9 cellular contexts compared by ENCODE assay signal in the genomic region with DNA sequence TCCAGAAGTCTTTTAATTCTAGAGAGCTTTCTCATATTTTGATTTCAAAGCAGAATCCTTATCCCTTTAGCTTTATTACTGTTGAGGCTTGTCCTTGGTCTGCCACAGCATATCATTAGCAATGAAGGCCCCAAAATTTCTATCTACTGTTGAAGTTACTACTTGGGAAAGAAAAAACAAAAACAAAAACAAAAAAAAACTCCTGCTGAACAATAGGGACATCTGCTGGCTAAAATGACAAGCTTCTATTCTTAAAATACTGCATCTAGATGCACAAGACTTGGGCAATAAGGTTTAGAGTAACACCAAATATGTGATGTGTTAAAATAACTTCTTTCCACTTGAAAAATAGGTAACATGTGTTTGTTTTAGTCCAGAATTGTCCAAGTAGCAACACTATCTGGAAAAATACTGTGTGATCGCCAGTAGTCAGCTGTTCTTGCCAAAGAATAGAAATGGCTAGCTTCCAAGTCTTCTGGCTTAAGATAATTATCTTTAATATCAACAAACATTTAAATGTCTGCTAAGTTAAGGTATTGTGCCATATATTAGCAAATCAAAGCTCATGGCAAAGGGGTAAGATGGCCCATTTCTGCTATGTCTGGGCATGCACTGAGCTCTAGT. TPM values are rescaled to one million over a fixed set of nuclear protein-coding genes. Genes with fewer than 3 reads are reported as not detected.
DNase-seq lines count a peak whose midpoint lies in the region; ATAC-seq and TF ChIP-seq lines count a peak whose summit lies in the region.
"Had no signal": no experiment of that assay in that cellular context is flagged by ENCODE, and none has a peak within 500 bp of the region (broad histone marks: within the 10 kb centered on the region; RNA-seq: fewer than 3 reads in every experiment).

No MANE protein-coding gene starts in this region.

- no peaks in the 10 kb centered on the region for H4K20me1 ChIP-seq in GM23338 (replicated peaks; ENCODE audit: insufficient read depth)

- ATAC-seq in CD4-positive, CD25-positive, alpha-beta regulatory T cell (ENCODE audit: low read depth in 2 of 2), result no peak
- ATAC-seq in GM23338, result no peak
- ATAC-seq in Right ventricle myocardium superior (ENCODE audit: poor library complexity), result no peak

- H3K27me3 ChIP-seq in CD4-positive, CD25-positive, alpha-beta regulatory T cell (ENCODE audit: control insufficient read depth, insufficient read depth, low read length), result peaks cover 2% of the 10 kb centered on the region
- H3K27me3 ChIP-seq in GM23338 (ENCODE audit: insufficient read depth), result no peaks in the 10 kb centered on the region

- peaks cover 11% of the 10 kb centered on the region for H3K4me1 ChIP-seq in CD4-positive, CD25-positive, alpha-beta regulatory T cell (ENCODE audit: control insufficient read depth, insufficient read depth, low read length, poor library complexity, severe bottlenecking)
- no peaks in the 10 kb centered on the region for H3K4me1 ChIP-seq in GM23338 (ENCODE audit: insufficient read depth)

- H3K9me3 ChIP-seq in CD4-positive, CD25-positive, alpha-beta regulatory T cell (ENCODE audit: control insufficient read depth in 2 of 2, low read length in 2 of 2), result no peaks in the 10 kb centered on the region
- H3K9me3 ChIP-seq: thoracic aorta had no signal

- peaks cover 5 to 18% (median 12%) of the 10 kb centered on the region in 4 donors for H3K4me1 Mint-ChIP-seq in CD4-positive, CD25-positive, alpha-beta regulatory T cell
- H3K4me1 Mint-ChIP-seq in GM23338, result peaks cover 3% of the 10 kb centered on the region
- peaks cover 10% of the 10 kb centered on the region for H3K4me1 Mint-ChIP-seq in activated CD4-positive, alpha-beta T cell treated with anti-CD3 and anti-CD28 coated beads, Interleukin-2, amount 10 ng/mL, durations not matched to agents 24 days and 14 days

- no peak overlapping the region for H3K27ac ChIP-seq in CD4-positive, CD25-positive, alpha-beta regulatory T cell (ENCODE audit: insufficient read depth, low read length, poor library complexity, severe bottlenecking)
- H3K27ac ChIP-seq in GM23338 (ENCODE audit: low read depth), result no peak overlapping the region
- H3K27ac ChIP-seq: thoracic aorta had no signal

- no peaks in the 10 kb centered on the region for H3K36me3 Mint-ChIP-seq in CD4-positive, CD25-positive, alpha-beta regulatory T cell
- H3K36me3 Mint-ChIP-seq in GM23338 (ENCODE audit: low read depth), result peaks cover 5% of the 10 kb centered on the region; the same call in 2 of the 3 replicates
- H3K36me3 Mint-ChIP-seq in activated CD4-positive, alpha-beta T cell treated with anti-CD3 and anti-CD28 coated beads, Interleukin-2, amount 10 ng/mL, durations not matched to agents 24 days and 14 days (ENCODE audit: low read depth), result peaks cover 2% of the 10 kb centered on the region

- no peak overlapping the region for H3K27ac Mint-ChIP-seq in CD4-positive, CD25-positive, alpha-beta regulatory T cell
- H3K27ac Mint-ChIP-seq in GM23338, result no peak overlapping the region
- H3K27ac Mint-ChIP-seq in activated CD4-positive, alpha-beta T cell treated with anti-CD3 and anti-CD28 coated beads, Interleukin-2, amount 10 ng/mL, durations not matched to agents 24 days and 14 days, result no peak overlapping the region

- TF ChIP-seq CTCF in GM23338 (conservative IDR thresholded peaks at IDR 0.05; ENCODE audit: low read depth in 2 of 2), result peak; percentile 61 to 75

- H3K4me2 ChIP-seq in GM23338, result no peak overlapping the region

- H3K79me2 ChIP-seq in GM23338 (replicated peaks; ENCODE audit: insufficient read depth), result peaks cover 11% of the 10 kb centered on the region

- H3K27me3 Mint-ChIP-seq in CD4-positive, CD25-positive, alpha-beta regulatory T cell, result peaks cover 5% of the 10 kb centered on the region
- peaks cover 11% of the 10 kb centered on the region for H3K27me3 Mint-ChIP-seq in GM23338 (ENCODE audit: insufficient read depth, low read depth, poor library complexity)
- H3K27me3 Mint-ChIP-seq in activated CD4-positive, alpha-beta T cell treated with anti-CD3 and anti-CD28 coated beads, Interleukin-2, amount 10 ng/mL, durations not matched to agents 24 days and 14 days, result no peaks in the 10 kb centered on the region

- H3K9me2 ChIP-seq in GM23338 (ENCODE audit: insufficient read depth), result no peaks in the 10 kb centered on the region; the same call in 1 of the 2 replicates

- no peaks in the 10 kb centered on the region for H3K9me3 Mint-ChIP-seq in CD4-positive, CD25-positive, alpha-beta regulatory T cell
- 0 out of 3 replicates have a peak, but pooled peaks cover 3% of the 10 kb centered on the region for H3K9me3 Mint-ChIP-seq in GM23338
- H3K9me3 Mint-ChIP-seq in activated CD4-positive, alpha-beta T cell treated with anti-CD3 and anti-CD28 coated beads, Interleukin-2, amount 10 ng/mL, durations not matched to agents 24 days and 14 days, result no peaks in the 10 kb centered on the region

- H3F3A ChIP-seq in GM23338 (replicated peaks; ENCODE audit: low read depth), result no peaks in the 10 kb centered on the region

- H3K4me3 Mint-ChIP-seq in CD4-positive, CD25-positive, alpha-beta regulatory T cell, result no peak overlapping the region
- H3K4me3 Mint-ChIP-seq in GM23338, result no peak overlapping the region
- no peak overlapping the region for H3K4me3 Mint-ChIP-seq in activated CD4-positive, alpha-beta T cell treated with anti-CD3 and anti-CD28 coated beads, Interleukin-2, amount 10 ng/mL, durations not matched to agents 24 days and 14 days

- H2AFZ ChIP-seq in GM23338, result no peak overlapping the region

- no peaks in the 10 kb centered on the region for H3K36me3 ChIP-seq in CD4-positive, CD25-positive, alpha-beta regulatory T cell (ENCODE audit: control insufficient read depth, insufficient read depth, low read length)
- no peaks in the 10 kb centered on the region for H3K36me3 ChIP-seq in GM23338 (ENCODE audit: insufficient read depth)
- H3K36me3 ChIP-seq: thoracic aorta had no signal

- DNase-seq in CD4-positive, CD25-positive, alpha-beta regulatory T cell, result peak in 2 of 3 donors; percentile 18 to 19
- peak; percentile 65 for DNase-seq in GM23338 (ENCODE audit: low spot score)
- DNase-seq in SW 1271 (lab: John Stamatoyannopoulos, UW), result peak; percentile 2 to 49
- DNase-seq in inferior parietal cortex (ENCODE audit: extremely low spot score), result peak; percentile 69
- no peak for DNase-seq in HuH-7.5 (ENCODE audit: low spot score)
- DNase-seq in activated CD4-positive, alpha-beta T cell treated with anti-CD3 and anti-CD28 coated beads, Interleukin-2, amount 10 ng/mL, durations not matched to agents 24 days and 14 days, result no peak
- DNase-seq in MV-4-11 (lab: John Stamatoyannopoulos, UW), result no peak
- no peak for DNase-seq in Right ventricle myocardium superior

- intact Hi-C loops in activated CD4-positive, alpha-beta T cell treated with anti-CD3 and anti-CD28 coated beads, Interleukin-2, amount 10 ng/mL, durations not matched to agents 24 days and 14 days (cut with micrococcal nuclease), result loop anchor here (1.0 kb wide), 2 partner anchors 209 to 222 kb away; no protein-coding TSS in a partner anchor
- intact Hi-C loops in Right ventricle myocardium superior (cut with DNase I), result loop anchor here (5.0 kb wide), 1 partner anchor 211 kb away; no protein-coding TSS in a partner anchor

- no peak overlapping the region for H3K4me3 ChIP-seq in CD4-positive, CD25-positive, alpha-beta regulatory T cell (ENCODE audit: low read depth, low read length)
- no peak overlapping the region for H3K4me3 ChIP-seq in GM23338
- H3K4me3 ChIP-seq: thoracic aorta had no signal

TF ChIP-seq in GM23338, 12 proteins besides CTCF, POLR2A, EP300 and RAD21 (continues in another document):
- TF ChIP-seq EZH2phosphoT487 (IDR thresholded peaks at IDR 0.05; ENCODE audit: unreplicated experiment) (no peak), ZNF114 (CRISPR knock-in tag; IDR thresholded peaks at IDR 0.05) (no peak), ZNF331 (CRISPR knock-in tag; IDR thresholded peaks at IDR 0.05; ENCODE audit: low read depth) (no peak), CREB1 (CRISPR knock-in tag; IDR thresholded peaks at IDR 0.05; ENCODE audit: low read depth) (no peak), NANOG (IDR thresholded peaks at IDR 0.05; ENCODE audit: borderline replicate concordance) (no peak), JUNB (IDR thresholded peaks at IDR 0.05; ENCODE audit: unreplicated experiment) (no peak)
- TF ChIP-seq, protein P1, sequence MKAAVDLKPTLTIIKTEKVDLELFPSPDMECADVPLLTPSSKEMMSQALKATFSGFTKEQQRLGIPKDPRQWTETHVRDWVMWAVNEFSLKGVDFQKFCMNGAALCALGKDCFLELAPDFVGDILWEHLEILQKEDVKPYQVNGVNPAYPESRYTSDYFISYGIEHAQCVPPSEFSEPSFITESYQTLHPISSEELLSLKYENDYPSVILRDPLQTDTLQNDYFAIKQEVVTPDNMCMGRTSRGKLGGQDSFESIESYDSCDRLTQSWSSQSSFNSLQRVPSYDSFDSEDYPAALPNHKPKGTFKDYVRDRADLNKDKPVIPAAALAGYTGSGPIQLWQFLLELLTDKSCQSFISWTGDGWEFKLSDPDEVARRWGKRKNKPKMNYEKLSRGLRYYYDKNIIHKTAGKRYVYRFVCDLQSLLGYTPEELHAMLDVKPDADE (IDR thresholded peaks at IDR 0.05), result no peak

RNA-seq across cellular contexts. Expression of a gene that starts 3.8 kb away (rescaled TPM):
- total RNA-seq in CD4-positive, CD25-positive, alpha-beta regulatory T cell, result 167 TPM
- polyA plus RNA-seq in CD4-positive, CD25-positive, alpha-beta regulatory T cell, result 10 to 100 TPM; 27.9 to 34.6 (median 31.7) TPM
- total RNA-seq in GM23338 (2014; rRNA removed; shearing (Covaris generic)), result 107 and 114 TPM in 2 replicates
- polyA plus RNA-seq in GM23338 (2016; fragmentation: Nextera tagmentation; extraction: Ambion mirVana), result 52.1 and 60.4 TPM in 2 replicates
- 95.7 and 102 TPM in 2 replicates for total RNA-seq in activated CD4-positive, alpha-beta T cell treated with anti-CD3 and anti-CD28 coated beads, Interleukin-2, amount 10 ng/mL, durations not matched to agents 24 days and 14 days
- total RNA-seq in Right ventricle myocardium superior, result 26.8 TPM

Comparison
In these comparisons a context has a peak if more than half of its experiments do, and no peak if none do; other contexts are left out.
1. DNase-seq: peak in CD4-positive, CD25-positive, alpha-beta regulatory T cell (2 of 3), GM23338 (single experiment), SW 1271 (2 of 2) and inferior parietal cortex (single experiment); none in HuH-7.5 (single experiment), activated CD4-positive, alpha-beta T cell treated with anti-CD3 and anti-CD28 coated beads, Interleukin-2, amount 10 ng/mL, durations not matched to agents 24 days and 14 days (single experiment), MV-4-11 (single experiment) and Right ventricle myocardium superior (single experiment).